In the genomic region with DNA sequence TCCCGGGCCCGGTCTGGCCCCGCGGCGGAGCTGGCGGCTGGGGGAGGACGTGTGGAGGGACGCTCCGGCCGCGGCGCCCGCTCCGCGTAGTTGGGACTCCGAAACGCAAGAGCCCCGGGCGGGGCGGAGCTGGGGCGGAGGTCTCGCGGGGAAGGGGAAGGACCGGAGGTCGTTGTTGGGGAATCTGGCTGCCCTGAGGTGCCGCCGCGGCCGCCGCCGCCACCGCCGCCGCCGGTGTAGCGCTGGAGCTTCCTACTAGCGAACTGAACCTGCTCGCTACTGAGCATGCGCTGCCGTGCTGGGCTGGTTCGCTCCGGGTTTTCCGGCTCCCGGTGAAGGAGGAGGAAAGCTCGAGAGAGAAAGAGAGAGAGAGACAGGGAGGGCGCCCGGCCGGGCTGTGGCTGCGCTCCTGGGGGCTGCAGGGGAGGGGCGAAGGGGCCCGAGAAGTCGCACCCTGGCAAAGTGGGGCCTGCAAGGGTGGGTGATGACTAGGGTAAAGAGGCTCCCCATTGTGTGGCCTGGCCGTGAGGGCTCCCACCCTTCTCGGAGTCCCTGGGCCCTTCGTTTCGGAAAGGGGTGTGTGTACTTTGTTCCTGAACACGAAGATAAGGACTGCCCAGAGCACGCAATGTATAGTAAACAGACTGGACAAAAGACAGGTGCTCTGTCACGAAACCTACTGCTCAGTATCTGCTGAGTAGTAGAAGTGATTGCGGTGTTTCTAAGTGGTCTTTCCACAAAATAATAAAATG, we compare ENCODE assay signal across 8 cellular contexts. TPM values are rescaled to one million over a fixed set of nuclear protein-coding genes. Genes with fewer than 3 reads are reported as not detected.
A peak's percentile ranks its signal among the peaks of the same experiment; 100 is the strongest.
DNase-seq lines count a peak whose midpoint lies in the region; ATAC-seq lines count a peak whose summit lies in the region.

A gene (minus strand): TSS at position 281 of the 752 bp plus-strand sequence. CDS start 629 bp downstream, outside the sequence.

- peak; percentile 49 for ATAC-seq in GM21576 (IDR thresholded peaks at IDR 0.05; ENCODE audit: unreplicated experiment)

- H3K27me3 Mint-ChIP-seq in IgD-negative memory B cell = no peaks in the 10 kb centered on the region

- H3K27ac Mint-ChIP-seq in IgD-negative memory B cell = peak within 1 kb of the TSS; percentile 94 to 97 (median 97)

- peak; percentile 65 for DNase-seq in DMS114 treated with DMSO at 0.1 percent for 48 hours (lab: John Stamatoyannopoulos, UW; ENCODE audit: unreplicated experiment)
- DNase-seq in OCI-M1 (lab: John Stamatoyannopoulos, UW) = peak; percentile 97
- DNase-seq in activated T-cell treated with anti-CD3 and anti-CD28 coated beads for 24 hours (ENCODE audit: low read depth) = peak; percentile 90
- DNase-seq in epidermal melanocyte (ENCODE audit: insufficient read length, low spot score) = peak; percentile 91
- peak; percentile 85 for DNase-seq in middle frontal gyrus (ENCODE audit: extremely low spot score, low spot score)
- peak; percentile 89 to 91 for DNase-seq in stimulated activated CD8-positive, alpha-beta memory T cell treated with anti-CD3 and anti-CD28 coated beads, Interleukin-2, amount 100 ng/mL, for 48 hours (ENCODE audit: low read depth in 2 of 2)

- no peaks in the 10 kb centered on the region for H3K9me3 Mint-ChIP-seq in IgD-negative memory B cell

- peaks cover 6% of the 10 kb centered on the region for H3K36me3 Mint-ChIP-seq in IgD-negative memory B cell

- peak within 1 kb of the TSS; percentile 93 to 99 (median 97) for H3K4me3 Mint-ChIP-seq in IgD-negative memory B cell

- H3K4me1 Mint-ChIP-seq in IgD-negative memory B cell = peaks cover 47 to 59% (median 50%) of the 10 kb centered on the region in 3 donors

RNA-seq across cellular contexts. Expression of the gene that starts here (rescaled TPM):
- polyA plus RNA-seq in IgD-negative memory B cell = 13.7 TPM

Comparison
In these comparisons a context has a peak if more than half of its experiments do, and no peak if none do; other contexts are left out.
1. Peak in every context shown above with its lines: DNase-seq and ATAC-seq.